15 cellular contexts compared by ENCODE assay signal in the genomic region with DNA sequence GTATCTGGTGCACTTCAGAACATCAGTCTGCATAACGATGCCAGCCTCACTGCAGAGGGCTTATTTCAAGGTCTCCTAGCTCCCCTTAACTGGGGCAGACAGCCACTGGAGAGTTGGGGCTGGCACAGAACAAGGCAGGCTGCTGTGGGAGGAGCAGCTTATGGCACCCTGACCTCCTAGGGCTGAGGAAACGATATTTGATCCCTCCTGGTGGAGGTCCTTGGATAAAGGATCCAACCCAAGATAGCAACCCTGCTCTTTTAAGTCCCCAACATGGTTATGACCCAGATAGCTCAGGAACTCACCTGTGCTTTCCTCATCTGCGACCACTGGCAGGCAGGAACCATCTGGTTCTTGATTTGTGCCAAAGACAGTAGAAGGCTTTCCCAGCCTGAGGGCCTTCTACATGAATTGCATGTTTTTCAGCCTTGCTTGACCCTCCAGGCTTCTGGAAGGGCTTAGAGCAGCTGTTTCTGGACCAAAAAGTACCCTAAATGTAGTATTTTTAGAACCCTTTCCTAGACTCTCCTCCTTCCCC. TPM values are rescaled to one million over a fixed set of nuclear protein-coding genes. Genes with fewer than 3 reads are reported as not detected.
A peak's percentile ranks its signal among the peaks of the same experiment; 100 is the strongest.
DNase-seq lines count a peak whose midpoint lies in the region; ATAC-seq and TF ChIP-seq lines count a peak whose summit lies in the region.
"Had no signal": no experiment of that assay in that cellular context is flagged by ENCODE, and none has a peak within 500 bp of the region (broad histone marks: within the 10 kb centered on the region; RNA-seq: fewer than 3 reads in every experiment).

No MANE protein-coding gene starts in this region.

- peak overlapping the region; percentile 96 for H3K4me3 Mint-ChIP-seq in stimulated activated effector memory CD8-positive, alpha-beta T cell treated with anti-CD3 and anti-CD28 coated beads, Interleukin-12 subunit alpha, Interleukin-12 subunit beta, amount 100 ng/mL, for 72 hours

- no peaks in the 10 kb centered on the region for H3K9me3 Mint-ChIP-seq in stimulated activated effector memory CD8-positive, alpha-beta T cell treated with anti-CD3 and anti-CD28 coated beads, Interleukin-12 subunit alpha, Interleukin-12 subunit beta, amount 100 ng/mL, for 72 hours

- peak; percentile 17 for DNase-seq in activated T-cell treated with anti-CD3 and anti-CD28 coated beads, Interleukin-2, amount 50 U/mL, for 1 hour
- DNase-seq in activated T-cell treated with anti-CD3 and anti-CD28 coated beads, Interleukin-2, amount 50 U/mL, for 48 hours = no peak
- DNase-seq in RWPE1 (ENCODE audit: low spot score) (no peak), foreskin keratinocyte (no peak), Ammon's horn (ENCODE audit: low spot score) (no peak), NCI-H774 (lab: John Stamatoyannopoulos, UW) (no peak)
- DNase-seq in stimulated activated effector memory CD8-positive, alpha-beta T cell treated with anti-CD3 and anti-CD28 coated beads, Interleukin-12 subunit alpha, Interleukin-12 subunit beta, amount 100 ng/mL, for 72 hours (ENCODE audit: low spot score in 2 of 2) = no peak
- DNase-seq: activated CD8-positive, alpha-beta memory T cell treated with anti-CD3 and anti-CD28 coated beads, Interleukin-2, amount 50 U/mL, for 48 hours; body of pancreas; DMS79; glutamatergic neuron had no signal

- TF ChIP-seq CTCF in RWPE1 (conservative IDR thresholded peaks at IDR 0.05; ENCODE audit: low read depth) (no peak), foreskin keratinocyte (conservative IDR thresholded peaks at IDR 0.05) (no peak)

- peaks cover 43% of the 10 kb centered on the region for H3K4me1 ChIP-seq in foreskin keratinocyte

- H3K27ac Mint-ChIP-seq in stimulated activated effector memory CD8-positive, alpha-beta T cell treated with anti-CD3 and anti-CD28 coated beads, Interleukin-12 subunit alpha, Interleukin-12 subunit beta, amount 100 ng/mL, for 72 hours = no peak overlapping the region

- H3K4me1 Mint-ChIP-seq in stimulated activated effector memory CD8-positive, alpha-beta T cell treated with anti-CD3 and anti-CD28 coated beads, Interleukin-12 subunit alpha, Interleukin-12 subunit beta, amount 100 ng/mL, for 72 hours = peaks cover 59% of the 10 kb centered on the region

- H3K36me3 Mint-ChIP-seq in stimulated activated effector memory CD8-positive, alpha-beta T cell treated with anti-CD3 and anti-CD28 coated beads, Interleukin-12 subunit alpha, Interleukin-12 subunit beta, amount 100 ng/mL, for 72 hours = peaks cover 45% of the 10 kb centered on the region

- H3K27ac ChIP-seq in RWPE1 (peak overlapping the region; percentile 66), foreskin keratinocyte (peak overlapping the region; percentile 89)

- POLR2A ChIA-PET in RWPE1 (lab: Yijun Ruan, JAX; ENCODE audit: low non-redundant PET) = no interaction called here

- no peaks in the 10 kb centered on the region for H3K27me3 ChIP-seq in foreskin keratinocyte
- H3K27me3 ChIP-seq: body of pancreas had no signal

- CTCF ChIA-PET in RWPE1 (lab: Yijun Ruan, JAX) = interaction anchor here (0.6 to 1.4 kb wide), 2 partner anchors 17 to 86 kb away, joined by 3 to 4 read pairs; no protein-coding TSS in a partner anchor

- ATAC-seq in foreskin keratinocyte (no peak), HG03025 (IDR thresholded peaks at IDR 0.05; ENCODE audit: low FRiP score, unreplicated experiment) (no peak)
- ATAC-seq in stimulated activated effector memory CD8-positive, alpha-beta T cell treated with anti-CD3 and anti-CD28 coated beads, Interleukin-12 subunit alpha, Interleukin-12 subunit beta, amount 100 ng/mL, for 72 hours = no peak
- ATAC-seq: body of pancreas, left colon had no signal

RNA-seq across cellular contexts. Expression of a gene that starts 2.8 kb away (rescaled TPM):
- 61.9 and 67.3 TPM in 2 replicates for total RNA-seq in foreskin keratinocyte
- 71.2 and 75.8 TPM in 2 replicates for polyA plus RNA-seq in foreskin keratinocyte

RNA-seq across cellular contexts. Expression of a gene that starts 7.5 kb away (rescaled TPM):
- 79.5 and 103 TPM in 2 replicates for total RNA-seq in foreskin keratinocyte
- 73.2 and 93.9 TPM in 2 replicates for polyA plus RNA-seq in foreskin keratinocyte

RNA-seq across cellular contexts. Expression of a gene that starts 10.4 kb away (rescaled TPM):
- total RNA-seq in foreskin keratinocyte = 70.3 and 88.3 TPM in 2 replicates
- 133 and 152 TPM in 2 replicates for polyA plus RNA-seq in foreskin keratinocyte

RNA-seq across cellular contexts. Expression of a gene that starts 35.2 kb away (rescaled TPM):
- total RNA-seq in foreskin keratinocyte = 2.6 and 7.5 TPM in 2 replicates
- polyA plus RNA-seq in foreskin keratinocyte = 2.4 and 10.3 TPM in 2 replicates
- total RNA-seq: NCI-H460 had no signal

RNA-seq across cellular contexts. Expression of a gene that starts 49.4 kb away (rescaled TPM):
- not detected in 2 replicates for total RNA-seq in foreskin keratinocyte
- not detected in 2 replicates for polyA plus RNA-seq in foreskin keratinocyte
- total RNA-seq: body of pancreas, NCI-H460, ureter had no signal
